16 cellular contexts compared by ENCODE assay signal in genomic region chr7:70744414-70744942, GRCh38.
"Had no signal": no experiment of that assay in that cellular context is flagged by ENCODE, and none has a peak within 500 bp of the region (broad histone marks: within the 10 kb centered on the region; RNA-seq: fewer than 3 reads in every experiment).

No MANE protein-coding gene starts in this region.

- ATAC-seq: activated CD4-positive, CD25-positive, alpha-beta regulatory T cell treated with anti-CD3 and anti-CD28 coated beads, Interleukin-2, amount 50 U/mL, for 24 hours; activated naive CD8-positive, alpha-beta T cell treated with anti-CD3 and anti-CD28 coated beads, Interleukin-2, amount 50 U/mL, for 24 hours; mucosa of descending colon; naive thymus-derived CD4-positive, alpha-beta T cell; psoas muscle had no signal

- H3K27ac ChIP-seq: esophagus muscularis mucosa, left ventricle myocardium inferior, psoas muscle, right lobe of liver had no signal

- H3K36me3 Mint-ChIP-seq: naive thymus-derived CD4-positive, alpha-beta T cell had no signal

- H3K27me3 ChIP-seq: dorsolateral prefrontal cortex, esophagus muscularis mucosa, right lobe of liver had no signal

- H3K27me3 Mint-ChIP-seq: memory B cell; naive thymus-derived CD4-positive, alpha-beta T cell; stimulated activated naive CD8-positive, alpha-beta T cell treated with anti-CD3 and anti-CD28 coated beads, Interleukin-15, Interleukin-2, amounts not matched to agents 100 ng/mL and 50 ng/mL, for 24 hours had no signal

- H3K36me3 ChIP-seq: esophagus muscularis mucosa, left ventricle myocardium inferior, right lobe of liver had no signal

- H3K27ac Mint-ChIP-seq: activated naive CD8-positive, alpha-beta T cell treated with anti-CD3 and anti-CD28 coated beads, Interleukin-2, amount 50 U/mL, for 24 hours; memory B cell; naive thymus-derived CD4-positive, alpha-beta T cell; stimulated activated naive CD8-positive, alpha-beta T cell treated with anti-CD3 and anti-CD28 coated beads, Interleukin-15, Interleukin-2, amounts not matched to agents 100 ng/mL and 50 ng/mL, for 24 hours had no signal

- DNase-seq: activated naive CD4-positive, alpha-beta T cell treated with Interleukin-2 at 50 U/mL for 16 hours; activated naive CD8-positive, alpha-beta T cell treated with anti-CD3 and anti-CD28 coated beads, Interleukin-2, amount 50 U/mL, for 24 hours; activated T-cell treated with anti-CD3 and anti-CD28 coated beads for 4 hours; dorsolateral prefrontal cortex; hypothalamus; left ventricle myocardium inferior; mucosa of descending colon; naive thymus-derived CD4-positive, alpha-beta T cell; psoas muscle; right lobe of liver; T-helper 9 cell had no signal

- H3K4me1 ChIP-seq: left ventricle myocardium inferior, right lobe of liver had no signal

- H3K4me3 ChIP-seq: dorsolateral prefrontal cortex, esophagus muscularis mucosa, left ventricle myocardium inferior, mucosa of descending colon, psoas muscle, right lobe of liver, smooth muscle cell had no signal

- H3K9me3 ChIP-seq: esophagus muscularis mucosa, left ventricle myocardium inferior, mucosa of descending colon, psoas muscle, right lobe of liver had no signal

- H3K4me3 Mint-ChIP-seq: activated naive CD8-positive, alpha-beta T cell treated with anti-CD3 and anti-CD28 coated beads, Interleukin-2, amount 50 U/mL, for 24 hours; memory B cell; naive thymus-derived CD4-positive, alpha-beta T cell; stimulated activated naive CD8-positive, alpha-beta T cell treated with anti-CD3 and anti-CD28 coated beads, Interleukin-15, Interleukin-2, amounts not matched to agents 100 ng/mL and 50 ng/mL, for 24 hours had no signal

- H3K4me1 Mint-ChIP-seq: naive thymus-derived CD4-positive, alpha-beta T cell had no signal

- H3K9me3 Mint-ChIP-seq: activated naive CD8-positive, alpha-beta T cell treated with anti-CD3 and anti-CD28 coated beads, Interleukin-2, amount 50 U/mL, for 24 hours; memory B cell; stimulated activated naive CD8-positive, alpha-beta T cell treated with anti-CD3 and anti-CD28 coated beads, Interleukin-15, Interleukin-2, amounts not matched to agents 100 ng/mL and 50 ng/mL, for 24 hours had no signal
